10 cellular contexts compared by ENCODE assay signal in the genomic region with DNA sequence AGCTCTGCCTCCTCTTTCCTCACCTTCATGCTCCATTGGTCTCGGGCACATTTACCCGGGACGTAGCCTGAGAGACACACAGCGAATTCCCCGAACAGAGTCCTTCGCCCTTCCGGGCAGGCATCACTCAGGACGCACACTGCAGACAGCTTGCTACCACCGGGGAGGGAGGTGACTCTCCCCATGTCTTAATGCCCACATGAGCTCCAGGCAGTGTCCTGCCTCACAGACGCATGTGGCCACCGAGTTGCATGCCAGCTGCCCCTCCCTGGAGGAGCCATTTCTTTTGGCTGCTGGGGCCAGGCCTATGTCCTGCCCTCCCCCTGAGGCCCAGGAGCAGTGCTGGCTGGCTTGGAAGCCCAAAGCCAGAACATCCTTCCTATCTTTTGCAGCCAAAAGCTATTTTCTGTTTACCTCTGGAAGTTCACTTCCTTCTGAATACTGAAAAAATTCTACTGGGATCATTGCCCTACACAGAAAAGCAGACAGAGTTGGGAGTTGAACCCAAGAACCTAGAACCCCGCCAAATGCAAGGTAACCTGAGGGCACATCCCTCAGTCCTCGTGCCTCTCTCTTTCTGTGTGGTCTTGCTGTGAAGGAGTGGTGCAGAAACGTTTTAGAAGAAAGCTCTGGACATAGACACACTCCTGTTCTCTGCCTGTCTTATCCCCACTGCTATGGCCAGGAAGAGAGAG.
DNase-seq lines count a peak whose midpoint lies in the region; ATAC-seq and TF ChIP-seq lines count a peak whose summit lies in the region.
"Had no signal": no experiment of that assay in that cellular context is flagged by ENCODE, and none has a peak within 500 bp of the region (broad histone marks: within the 10 kb centered on the region; RNA-seq: fewer than 3 reads in every experiment).

No MANE protein-coding gene starts in this region.

- no peak for TF ChIP-seq POLR2A in esophagus muscularis mucosa (IDR thresholded peaks at IDR 0.05; ENCODE audit: low read depth)

- peak overlapping the region; percentile 45 for H3K27ac Mint-ChIP-seq in mesothelial cell of epicardium
- no peak overlapping the region for H3K27ac Mint-ChIP-seq in activated T-cell treated with anti-CD3 and anti-CD28 coated beads, Interleukin-2, amount 50 U/mL, for 72 hours

- peak; percentile 17 for DNase-seq in RPMI7951 (ENCODE audit: low read depth)
- DNase-seq in esophagus muscularis mucosa (ENCODE audit: extremely low spot score), result no peak
- no peak for DNase-seq in mesothelial cell of epicardium (ENCODE audit: low spot score in 2 of 2, unreplicated experiment in 2 of 2)
- DNase-seq in activated T-cell treated with anti-CD3 and anti-CD28 coated beads, Interleukin-2, amount 50 U/mL, for 72 hours, result no peak
- no peak for DNase-seq in stimulated activated CD4-positive, alpha-beta T cell treated with anti-CD3 and anti-CD28 coated beads, Interleukin-2, amount 100 ng/mL, for 48 hours
- no peak for DNase-seq in CD1c-positive myeloid dendritic cell (ENCODE audit: extremely low spot score)
- DNase-seq in NCI-H1417 treated with DMSO at 0.1 percent for 48 hours (lab: John Stamatoyannopoulos, UW), result no peak
- DNase-seq: EL, NCI-H2171 treated with DMSO at 0.1 percent for 48 hours had no signal

- H3K27me3 Mint-ChIP-seq in mesothelial cell of epicardium (ENCODE audit: low read depth), result peaks cover 2% of the 10 kb centered on the region
- H3K27me3 Mint-ChIP-seq in activated T-cell treated with anti-CD3 and anti-CD28 coated beads, Interleukin-2, amount 50 U/mL, for 72 hours (ENCODE audit: low read depth), result no peaks in the 10 kb centered on the region

- H3K36me3 ChIP-seq in esophagus muscularis mucosa, result no peaks in the 10 kb centered on the region

- peak overlapping the region; percentile 79 to 85 (median 82) for H3K27ac ChIP-seq in esophagus muscularis mucosa (replicated peaks in 1 of 4)
- H3K27ac ChIP-seq in temporal lobe (ENCODE audit: low read depth, low read length), result peak overlapping the region; percentile 7

- H3K36me3 Mint-ChIP-seq in mesothelial cell of epicardium, result no peaks in the 10 kb centered on the region
- H3K36me3 Mint-ChIP-seq in activated T-cell treated with anti-CD3 and anti-CD28 coated beads, Interleukin-2, amount 50 U/mL, for 72 hours (ENCODE audit: insufficient read depth in 2 of 2), result peaks cover 0 to 1% of the 10 kb centered on the region in 2 donors

- H3K4me3 ChIP-seq in esophagus muscularis mucosa, result no peak overlapping the region

- H3K9me3 ChIP-seq in esophagus muscularis mucosa, result no peaks in the 10 kb centered on the region

- no peaks in the 10 kb centered on the region for H3K27me3 ChIP-seq in esophagus muscularis mucosa

- peaks cover 58 to 72% (median 61%) of the 10 kb centered on the region in 4 donors for H3K4me1 ChIP-seq in esophagus muscularis mucosa

- intact Hi-C loops in esophagus muscularis mucosa (cut with DNase I), result loop anchor here (5.0 to 10.0 kb wide), 3 partner anchors 43 to 307 kb away; a partner anchor contains a TSS

- no peak for TF ChIP-seq EP300 in esophagus muscularis mucosa (IDR thresholded peaks at IDR 0.05)

- H3K4me3 Mint-ChIP-seq in mesothelial cell of epicardium, result no peak overlapping the region
- no peak overlapping the region for H3K4me3 Mint-ChIP-seq in activated T-cell treated with anti-CD3 and anti-CD28 coated beads, Interleukin-2, amount 50 U/mL, for 72 hours

- H3K9me3 Mint-ChIP-seq in mesothelial cell of epicardium, result peaks cover 5% of the 10 kb centered on the region
- H3K9me3 Mint-ChIP-seq in activated T-cell treated with anti-CD3 and anti-CD28 coated beads, Interleukin-2, amount 50 U/mL, for 72 hours, result peaks cover 0 to 2% of the 10 kb centered on the region in 2 donors

- TF ChIP-seq CTCF in esophagus muscularis mucosa (IDR thresholded peaks at IDR 0.05) (no peak), mesothelial cell of epicardium (IDR thresholded peaks at IDR 0.05; ENCODE audit: unreplicated experiment) (no peak)

- peaks cover 22% of the 10 kb centered on the region for H3K4me1 Mint-ChIP-seq in mesothelial cell of epicardium
- H3K4me1 Mint-ChIP-seq in activated T-cell treated with anti-CD3 and anti-CD28 coated beads, Interleukin-2, amount 50 U/mL, for 72 hours (ENCODE audit: low read depth), result peaks cover 14% of the 10 kb centered on the region

- 66% methylated on average over 14 of the region's 14 CpGs for WGBS in esophagus muscularis mucosa

- ATAC-seq in activated T-cell treated with anti-CD3 and anti-CD28 coated beads, Interleukin-2, amount 50 U/mL, for 72 hours (replicated peaks in 1 of 2), result no peak
